In the genomic region with DNA sequence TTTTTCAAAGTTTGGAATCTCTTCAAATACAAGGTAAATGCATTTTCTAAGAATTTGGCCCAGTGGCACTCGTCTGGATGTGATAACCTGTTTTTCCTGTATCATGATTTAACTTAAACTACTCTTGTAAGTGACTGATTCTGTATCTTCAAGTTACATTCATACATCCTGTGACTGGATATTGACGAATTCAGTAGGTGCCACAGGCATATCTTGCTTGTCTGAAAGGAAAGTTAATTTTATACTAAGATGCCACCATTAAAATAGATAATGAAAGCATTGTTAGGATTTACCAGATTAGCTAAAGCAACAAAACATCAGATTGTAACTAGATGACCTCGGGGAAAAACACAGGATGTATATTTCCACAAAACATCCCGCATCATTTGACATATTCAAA, we compare ENCODE assay signal across 11 cellular contexts.
DNase-seq lines count a peak whose midpoint lies in the region; ATAC-seq and TF ChIP-seq lines count a peak whose summit lies in the region.
"Had no signal": no experiment of that assay in that cellular context is flagged by ENCODE, and none has a peak within 500 bp of the region (broad histone marks: within the 10 kb centered on the region; RNA-seq: fewer than 3 reads in every experiment).

No MANE protein-coding gene starts in this region.

- POLR2A ChIA-PET in WTC11 (lab: Charles Lee), result no interaction called here

- H2AFZ ChIP-seq in neuronal stem cell (ENCODE audit: low read length), result no peak overlapping the region

- no peak for TF ChIP-seq CTCF in WTC11 (IDR thresholded peaks at IDR 0.05)

- H3K4me3 ChIP-seq in neuronal stem cell (ENCODE audit: low read length in 2 of 2), result no peak overlapping the region

- peak overlapping the region; percentile 61 for H3K27ac ChIP-seq in neuronal stem cell (replicated peaks; ENCODE audit: low read length)

- no peaks in the 10 kb centered on the region for H3K4me1 Mint-ChIP-seq in activated T-cell treated with anti-CD3 and anti-CD28 coated beads, Interleukin-2, amount 50 U/mL, for 4 hours (ENCODE audit: low read depth)
- H3K4me1 Mint-ChIP-seq in WTC11, result 0 out of 2 replicates have a peak, but pooled peaks cover 4% of the 10 kb centered on the region
- H3K4me1 Mint-ChIP-seq: brain had no signal

- ATAC-seq in GM18870 (IDR thresholded peaks at IDR 0.05; ENCODE audit: unreplicated experiment), result peak; percentile 9
- peak; percentile 10 for ATAC-seq in HG02571 (IDR thresholded peaks at IDR 0.05; ENCODE audit: unreplicated experiment)
- peak; percentile 19 for ATAC-seq in HG03442 (IDR thresholded peaks at IDR 0.05; ENCODE audit: unreplicated experiment)
- ATAC-seq in activated T-cell treated with anti-CD3 and anti-CD28 coated beads, Interleukin-2, amount 50 U/mL, for 4 hours, result no peak
- ATAC-seq in WTC11, result no peak
- ATAC-seq: left lobe of liver had no signal

- peaks cover 13 to 54% of the 10 kb centered on the region in 2 donors for H3K4me1 ChIP-seq in neuronal stem cell (ENCODE audit: control insufficient read depth in 2 of 2, insufficient read depth in 1 of 2, low read depth in 1 of 2, low read length in 2 of 2)

- H2BK12ac ChIP-seq in neuronal stem cell (ENCODE audit: low read length), result no peak overlapping the region

- no peak overlapping the region for H3K23ac ChIP-seq in neuronal stem cell (ENCODE audit: low read depth, low read length, poor library complexity)

- CTCF ChIA-PET in WTC11 (lab: Charles Lee), result no interaction called here

- H2AK5ac ChIP-seq in neuronal stem cell (ENCODE audit: low read depth, low read length), result no peak overlapping the region

- H3K4ac ChIP-seq in neuronal stem cell (ENCODE audit: low read length), result no peak overlapping the region

- no peaks in the 10 kb centered on the region for H3K9me3 Mint-ChIP-seq in activated T-cell treated with anti-CD3 and anti-CD28 coated beads, Interleukin-2, amount 50 U/mL, for 4 hours
- H3K9me3 Mint-ChIP-seq in WTC11, result peaks cover 6% of the 10 kb centered on the region

- H4K91ac ChIP-seq in neuronal stem cell (ENCODE audit: low read depth, low read length, poor library complexity), result no peak overlapping the region

- no peak overlapping the region for H3K14ac ChIP-seq in neuronal stem cell (ENCODE audit: low read length)

- H3K27me3 Mint-ChIP-seq in activated T-cell treated with anti-CD3 and anti-CD28 coated beads, Interleukin-2, amount 50 U/mL, for 4 hours (ENCODE audit: low read depth), result no peaks in the 10 kb centered on the region
- no peaks in the 10 kb centered on the region for H3K27me3 Mint-ChIP-seq in WTC11 (ENCODE audit: low read depth)
- H3K27me3 Mint-ChIP-seq: brain had no signal

- no peak overlapping the region for H2BK120ac ChIP-seq in neuronal stem cell (ENCODE audit: low read depth, low read length)

- no peak overlapping the region for H3K27ac Mint-ChIP-seq in WTC11
- H3K27ac Mint-ChIP-seq: brain had no signal

- no peak overlapping the region for H2BK15ac ChIP-seq in neuronal stem cell (ENCODE audit: low read length)

- H3K9me3 ChIP-seq in neuronal stem cell (replicated peaks in 1 of 2; ENCODE audit: control insufficient read depth in 2 of 2, insufficient read depth in 1 of 2, low read depth in 1 of 2, low read length in 2 of 2), result no peaks in the 10 kb centered on the region

- H3K9ac ChIP-seq in neuronal stem cell (ENCODE audit: low read depth, low read length, poor library complexity), result no peak overlapping the region

- no peaks in the 10 kb centered on the region for H3K36me3 ChIP-seq in neuronal stem cell (replicated peaks in 1 of 2; ENCODE audit: control insufficient read depth in 2 of 2, insufficient read depth in 2 of 2, low read length in 2 of 2)

- no peaks in the 10 kb centered on the region for H3K27me3 ChIP-seq in neuronal stem cell (ENCODE audit: control insufficient read depth in 3 of 3, insufficient read depth in 3 of 3, low read depth in 1 of 3, low read length in 3 of 3)

- H2BK5ac ChIP-seq in neuronal stem cell (ENCODE audit: low read length), result no peak overlapping the region

- no peak overlapping the region for H3K4me3 Mint-ChIP-seq in activated T-cell treated with anti-CD3 and anti-CD28 coated beads, Interleukin-2, amount 50 U/mL, for 4 hours
- H3K4me3 Mint-ChIP-seq in WTC11, result no peak overlapping the region
- H3K4me3 Mint-ChIP-seq: brain had no signal

- no peak overlapping the region for H3K4me2 ChIP-seq in neuronal stem cell (ENCODE audit: insufficient read depth, low read length, poor library complexity, severe bottlenecking)

- no peaks in the 10 kb centered on the region for H3K79me1 ChIP-seq in neuronal stem cell (ENCODE audit: low read depth, low read length)

- H3K36me3 Mint-ChIP-seq in activated T-cell treated with anti-CD3 and anti-CD28 coated beads, Interleukin-2, amount 50 U/mL, for 4 hours (ENCODE audit: insufficient read depth), result no peaks in the 10 kb centered on the region
- no peaks in the 10 kb centered on the region for H3K36me3 Mint-ChIP-seq in WTC11
- H3K36me3 Mint-ChIP-seq: brain had no signal

- no CpG with 5 or more reads among the region's 4 CpGs for WGBS in neuronal stem cell (ENCODE audit: extremely low coverage in 2 of 2, insufficient read length in 2 of 2, insufficient replicate concordance in 1 of 2), 2 donors

- H4K8ac ChIP-seq in neuronal stem cell (ENCODE audit: low read depth, low read length), result no peak overlapping the region

- DNase-seq in neuronal stem cell (ENCODE audit: low spot score) (no peak), WTC11 (ENCODE audit: low spot score) (no peak), SIG-M5 treated with dmso at 0.1 percent for 504 hours (lab: John Stamatoyannopoulos, UW; ENCODE audit: unreplicated experiment) (no peak)
- DNase-seq in activated T-cell treated with anti-CD3 and anti-CD28 coated beads, Interleukin-2, amount 50 U/mL, for 4 hours, result no peak
- no peak for DNase-seq in activated effector memory CD4-positive, alpha-beta T cell treated with anti-CD3 and anti-CD28 coated beads, Interleukin-2, amount 50 U/mL, for 16 hours
- DNase-seq: KG1 had no signal

- H3K18ac ChIP-seq in neuronal stem cell (ENCODE audit: low read length), result no peak overlapping the region

TF ChIP-seq in WTC11, 78 proteins besides CTCF, POLR2A, EP300 and RAD21:
- no peak for TF ChIP-seq TP53 (CRISPR knock-in tag; IDR thresholded peaks at IDR 0.05)
TF ChIP-seq in WTC11: peak in this region for 0.

Comparison
In these comparisons a context has a peak if more than half of its experiments do, and no peak if none do; other contexts are left out.
1. ATAC-seq: peak in GM18870 (single experiment), HG02571 (single experiment) and HG03442 (single experiment); none in activated T-cell treated with anti-CD3 and anti-CD28 coated beads, Interleukin-2, amount 50 U/mL, for 4 hours (0 of 2) and WTC11 (single experiment).